In the genomic region with DNA sequence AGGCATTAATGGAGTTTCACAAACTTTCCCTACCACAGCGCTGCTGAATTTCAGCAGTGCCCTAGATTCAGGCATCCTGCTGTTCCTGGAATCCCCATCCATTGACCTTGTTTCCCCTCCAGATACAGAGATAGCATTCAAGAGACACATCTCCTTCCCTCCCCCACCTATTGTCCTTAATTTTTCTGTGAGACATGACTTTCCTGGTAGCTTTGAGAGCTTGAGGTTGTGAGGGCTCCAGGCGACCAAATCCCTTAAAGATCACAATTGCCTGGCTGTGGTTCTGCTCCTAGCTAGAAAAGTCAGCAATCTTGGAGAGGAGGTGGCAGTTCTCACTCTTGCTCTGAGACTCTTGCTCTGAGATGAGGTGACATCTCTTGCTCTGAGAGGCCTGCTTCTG, we compare ENCODE assay signal across 14 cellular contexts. TPM values are rescaled to one million over a fixed set of nuclear protein-coding genes. Genes with fewer than 3 reads are reported as not detected.
"Had no signal": no experiment of that assay in that cellular context is flagged by ENCODE, and none has a peak within 500 bp of the region (broad histone marks: within the 10 kb centered on the region; RNA-seq: fewer than 3 reads in every experiment).

No MANE protein-coding gene starts in this region.

- H3K36me3 ChIP-seq: esophagus muscularis mucosa, right atrium auricular region, stomach, thoracic aorta had no signal

- H3K4me1 ChIP-seq: esophagus muscularis mucosa, right atrium auricular region, stomach had no signal

- H3K36me3 Mint-ChIP-seq: activated naive CD4-positive, alpha-beta T cell treated with anti-CD3 and anti-CD28 coated beads, Interleukin-2, amount 50 U/mL, for 24 hours; brain had no signal

- H3K27me3 Mint-ChIP-seq: activated naive CD4-positive, alpha-beta T cell treated with anti-CD3 and anti-CD28 coated beads, Interleukin-2, amount 50 U/mL, for 24 hours; T-helper 17 cell had no signal

- H3K9me3 Mint-ChIP-seq: activated naive CD4-positive, alpha-beta T cell treated with anti-CD3 and anti-CD28 coated beads, Interleukin-2, amount 50 U/mL, for 24 hours; brain; neural crest cell had no signal

- ATAC-seq: T-helper 17 cell had no signal

- H3K27ac ChIP-seq: esophagus muscularis mucosa, right atrium auricular region, skin epidermis, stomach, thoracic aorta had no signal

- H3K27ac Mint-ChIP-seq: activated naive CD4-positive, alpha-beta T cell treated with anti-CD3 and anti-CD28 coated beads, Interleukin-2, amount 50 U/mL, for 24 hours; T-helper 17 cell had no signal

- H3K4me3 Mint-ChIP-seq: activated naive CD4-positive, alpha-beta T cell treated with anti-CD3 and anti-CD28 coated beads, Interleukin-2, amount 50 U/mL, for 24 hours; neural crest cell; T-helper 17 cell had no signal

- DNase-seq: activated CD4-positive, alpha-beta T cell treated with anti-CD3 and anti-CD28 coated beads, Interleukin-2, amount 50 U/mL, for 1 hour; activated CD4-positive, CD25-positive, alpha-beta regulatory T cell; amniotic stem cell; cerebellar nuclear complex; stomach; T-helper 17 cell had no signal

- H3K27me3 ChIP-seq: esophagus muscularis mucosa, right atrium auricular region, stomach had no signal

- H3K4me1 Mint-ChIP-seq: activated naive CD4-positive, alpha-beta T cell treated with anti-CD3 and anti-CD28 coated beads, Interleukin-2, amount 50 U/mL, for 24 hours; T-helper 17 cell had no signal

- H3K9me3 ChIP-seq: esophagus muscularis mucosa, right atrium auricular region, stomach, thoracic aorta had no signal

- H3K4me3 ChIP-seq: esophagus muscularis mucosa, right atrium auricular region, skin epidermis, stomach, thoracic aorta had no signal

RNA-seq across cellular contexts. Expression of a gene that starts 48.0 kb away (rescaled TPM):
- total RNA-seq: activated CD8-positive, alpha-beta memory T cell treated with anti-CD3 and anti-CD28 coated beads for 36 hours; neural crest cell; T-helper 17 cell had no signal
